In genomic region chr12:65613692-65614091, GRCh38 we compare ENCODE assay signal across 21 cellular contexts.
A peak's percentile ranks its signal among the peaks of the same experiment; 100 is the strongest.
DNase-seq lines count a peak whose midpoint lies in the region; FAIRE-seq and TF ChIP-seq lines count a peak whose summit lies in the region.
"Had no signal": no experiment of that assay in that cellular context is flagged by ENCODE, and none has a peak within 500 bp of the region (broad histone marks: within the 10 kb centered on the region; RNA-seq: fewer than 3 reads in every experiment).

No MANE protein-coding gene starts in this region.

- no peak for TF ChIP-seq CTCF in bronchial epithelial cell (IDR thresholded peaks at IDR 0.05; ENCODE audit: insufficient read depth, low read length, severe bottlenecking)
- TF ChIP-seq CTCF in osteoblast (IDR thresholded peaks at IDR 0.05; ENCODE audit: extremely low read depth, low read depth, low read length) = no peak
- TF ChIP-seq CTCF in coronary artery (IDR thresholded peaks at IDR 0.05) = no peak

- no peaks in the 10 kb centered on the region for H3K27me3 ChIP-seq in bronchial epithelial cell (ENCODE audit: control insufficient read depth, insufficient read depth, low read length)
- H3K27me3 ChIP-seq in osteoblast (ENCODE audit: insufficient read depth, low read length) = no peaks in the 10 kb centered on the region

- peaks cover 66% of the 10 kb centered on the region for H3K4me1 ChIP-seq in osteoblast (ENCODE audit: insufficient read depth, low read length)
- H3K4me1 ChIP-seq: A549 had no signal

- peak overlapping the region; percentile 99 for H3K27ac ChIP-seq in osteoblast (ENCODE audit: low read depth, low read length)
- H3K27ac ChIP-seq in coronary artery = no peak overlapping the region
- H3K27ac ChIP-seq: A549 had no signal

- no peak for FAIRE-seq in bronchial epithelial cell (lab: Jason Lieb, UNC)
- FAIRE-seq: A549, GM12892 had no signal

- H3K9me3 ChIP-seq in osteoblast (ENCODE audit: low read depth, low read length) = no peaks in the 10 kb centered on the region
- H3K9me3 ChIP-seq: A549 had no signal

- no peak overlapping the region for H2AFZ ChIP-seq in osteoblast (ENCODE audit: low read length)
- H2AFZ ChIP-seq: GM23248 had no signal

- no peak overlapping the region for H3K4me3 ChIP-seq in bronchial epithelial cell (ENCODE audit: low read depth, low read length)
- H3K4me3 ChIP-seq in osteoblast (ENCODE audit: insufficient read depth, low read length) = no peak overlapping the region
- no peak overlapping the region for H3K4me3 ChIP-seq in coronary artery
- H3K4me3 ChIP-seq: A549, GM23248 had no signal

- DNase-seq in HCEC 1CT (peak; percentile 69), bronchial epithelial cell (ENCODE audit: low read depth) (peak; percentile 9), fibroblast of peridontal ligament (ENCODE audit: extremely low read depth) (peak; percentile 54), osteoblast (ENCODE audit: insufficient read length, low spot score, missing footprints) (no peak), T-helper 2 cell (no peak), NCI-H1930 (lab: John Stamatoyannopoulos, UW) (no peak), coronary artery (ENCODE audit: low spot score) (no peak)
- DNase-seq: CD8-positive, alpha-beta memory T cell; DND-41; GM23248; H9; NCI-H1048; NCI-H1417; NCI-H1694; NCI-H2081; NCI-H2227 treated with DMSO at 0.1 percent for 48 hours; NCI-H526 treated with DMSO at 0.1 percent for 48 hours; RPMI8226; SHP77 had no signal

- no peaks in the 10 kb centered on the region for H4K20me1 ChIP-seq in osteoblast (ENCODE audit: insufficient read depth, low read length)

- H3K79me2 ChIP-seq in osteoblast (ENCODE audit: insufficient read depth, low read length) = peaks cover 9% of the 10 kb centered on the region

- H3K4me2 ChIP-seq in osteoblast (ENCODE audit: insufficient read depth, low read length) = no peak overlapping the region
- H3K4me2 ChIP-seq: A549 had no signal

- no peaks in the 10 kb centered on the region for H3K36me3 ChIP-seq in bronchial epithelial cell (ENCODE audit: control insufficient read depth, insufficient read depth, low read length)
- no peaks in the 10 kb centered on the region for H3K36me3 ChIP-seq in osteoblast (ENCODE audit: insufficient read depth, low read length)

Comparison
In these comparisons a context has a peak if more than half of its experiments do, and no peak if none do; other contexts are left out.
1. DNase-seq: peak in HCEC 1CT (single experiment), bronchial epithelial cell (single experiment) and fibroblast of peridontal ligament (single experiment); none in osteoblast (single experiment), T-helper 2 cell (0 of 5), NCI-H1930 (0 of 2) and coronary artery (single experiment).